In the genomic region with DNA sequence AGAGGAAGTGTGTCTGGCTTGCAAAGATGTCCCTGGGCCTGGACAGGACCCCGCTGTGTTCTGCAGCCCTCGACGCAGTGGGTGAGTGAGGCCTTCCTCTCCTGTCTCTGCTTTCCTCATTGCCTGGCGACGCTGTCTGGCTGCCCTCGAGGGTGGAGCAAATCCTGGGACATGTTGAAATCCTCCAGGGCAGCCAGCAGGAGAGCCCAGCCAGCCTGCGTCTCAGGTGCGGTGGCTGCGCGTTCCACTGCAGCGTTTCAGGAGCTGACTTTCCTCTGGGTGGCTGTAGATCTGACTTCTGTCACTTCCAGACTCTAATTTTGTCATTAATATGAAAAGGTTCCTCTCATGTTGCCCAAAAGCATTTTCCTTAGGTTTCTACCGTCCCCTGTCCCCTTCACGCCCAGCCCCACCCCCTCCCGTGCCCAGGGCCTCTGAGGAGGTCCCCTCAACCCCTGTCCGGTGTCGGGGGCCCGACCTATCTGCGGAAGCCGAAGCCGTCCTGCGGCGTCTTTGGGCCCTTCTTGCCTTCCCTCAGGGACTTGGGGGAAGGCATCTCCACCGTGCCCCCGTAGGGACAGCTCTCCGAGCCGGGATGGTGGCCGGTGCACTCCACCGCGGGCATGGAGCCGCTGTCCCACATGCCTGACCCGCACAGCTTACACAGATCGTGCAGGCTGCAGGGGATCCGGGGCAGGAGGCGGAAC, we compare ENCODE assay signal across 1 cellular context.
TF ChIP-seq lines count a peak whose summit lies in the region.

No MANE protein-coding gene starts in this region.

TF ChIP-seq in endothelial cell of umbilical vein, 7 proteins besides CTCF, POLR2A, EP300 and RAD21:
- TF ChIP-seq MAX (IDR thresholded peaks at IDR 0.05; ENCODE audit: insufficient read depth, insufficient read length) (no peak), MYC (IDR thresholded peaks at IDR 0.05; ENCODE audit: low read depth, low read length) (no peak), POLR2AphosphoS5 (IDR thresholded peaks at IDR 0.05; ENCODE audit: insufficient read depth, low read depth, low read length) (no peak), GATA2 (IDR thresholded peaks at IDR 0.05; ENCODE audit: insufficient read depth, insufficient read length, low read depth, low read length) (no peak), FOS (IDR thresholded peaks at IDR 0.05; ENCODE audit: borderline replicate concordance, insufficient read depth, low read length) (no peak), JUN (IDR thresholded peaks at IDR 0.05; ENCODE audit: borderline replicate concordance, insufficient read depth, insufficient read length, low read depth) (no peak), EZH2 (IDR thresholded peaks at IDR 0.05; ENCODE audit: borderline replicate concordance, low read depth, low read length, severe bottlenecking) (no peak)
